23 cellular contexts compared by ENCODE assay signal in the genomic region with DNA sequence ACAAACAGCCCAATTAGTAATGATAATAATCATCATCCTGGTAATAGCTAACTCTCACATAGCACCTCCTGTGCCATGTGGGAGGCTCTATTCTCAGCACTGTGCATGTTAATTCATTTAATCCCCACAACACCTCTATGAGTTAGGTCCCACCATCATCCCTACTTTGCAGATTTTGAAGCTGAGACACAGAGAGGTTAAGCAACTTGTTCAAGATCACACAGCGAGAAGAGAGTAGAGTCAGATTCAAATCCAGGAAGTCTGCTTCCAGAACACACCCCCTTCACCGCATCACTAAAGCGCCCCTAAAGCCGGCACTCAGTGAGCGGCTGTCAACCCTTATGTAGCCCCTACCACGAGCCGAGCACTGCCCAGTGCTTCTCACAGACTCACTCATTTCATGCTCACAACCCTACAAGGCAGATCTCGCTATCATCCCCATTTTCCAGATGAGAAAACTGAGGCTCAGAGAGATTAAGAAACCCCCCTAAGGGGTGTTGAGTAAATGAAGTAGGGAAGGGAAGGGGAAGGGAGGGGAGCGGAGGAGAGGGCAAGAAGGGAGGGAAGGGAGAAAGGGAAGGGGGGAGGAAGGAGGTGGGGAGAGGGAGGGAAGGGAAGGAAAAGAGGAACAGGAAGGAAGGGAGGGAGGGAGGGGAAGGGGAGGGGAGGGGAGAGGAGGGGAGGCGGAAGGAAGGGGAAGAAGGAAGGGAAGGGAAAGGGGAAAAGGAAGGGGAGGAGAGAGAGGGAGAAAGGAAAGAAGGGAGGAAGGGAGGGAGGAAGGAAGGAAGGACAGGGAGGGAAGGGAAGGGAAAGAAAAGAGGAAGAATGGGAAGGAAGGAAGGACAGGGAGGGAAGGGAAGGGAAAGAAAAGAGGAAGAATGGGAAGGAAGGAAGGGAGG. TPM values are rescaled to one million over a fixed set of nuclear protein-coding genes. Genes with fewer than 3 reads are reported as not detected.
DNase-seq lines count a peak whose midpoint lies in the region; ATAC-seq, FAIRE-seq and TF ChIP-seq lines count a peak whose summit lies in the region.
"Had no signal": no experiment of that assay in that cellular context is flagged by ENCODE, and none has a peak within 500 bp of the region (broad histone marks: within the 10 kb centered on the region; RNA-seq: fewer than 3 reads in every experiment).

No MANE protein-coding gene starts in this region.

- H3K36me3 ChIP-seq in neutrophil (no peaks in the 10 kb centered on the region), A673 (ENCODE audit: insufficient read depth, low read length, poor library complexity, severe bottlenecking) (no peaks in the 10 kb centered on the region), hepatocyte (replicated peaks; ENCODE audit: insufficient read depth, low read depth) (no peaks in the 10 kb centered on the region)
- H3K36me3 ChIP-seq: HAP-1 had no signal

- H3K27me3 ChIP-seq in neutrophil (no peaks in the 10 kb centered on the region), A673 (replicated peaks; ENCODE audit: insufficient read depth, low read depth, low read length, poor library complexity) (no peaks in the 10 kb centered on the region), hepatocyte (no peaks in the 10 kb centered on the region)

- DNase-seq in A549 (ENCODE audit: low read depth in 1 of 2, low spot score in 1 of 2) (no peak), NCI-H69 (lab: John Stamatoyannopoulos, UW) (peak; percentile 66), A673 (ENCODE audit: low spot score) (no peak), hepatocyte (ENCODE audit: low spot score) (no peak), A172 (ENCODE audit: low spot score) (no peak)
- DNase-seq: 8988T; AML-193; CD4-positive, alpha-beta memory T cell; DMS53; Kasumi-1; NCI-H146; NCI-H1930; NCI-H774; SW 1271 had no signal

- no peaks in the 10 kb centered on the region for H4K20me1 ChIP-seq in hepatocyte (ENCODE audit: insufficient read depth, poor library complexity, severe bottlenecking)

- CTCF ChIA-PET in A549 (lab: Yijun Ruan, JAX) (interaction anchor here (0.6 to 17.6 kb wide), 11 partner anchors 6 to 267 kb away, joined by 3 to 416 read pairs (median 5); a partner anchor contains a TSS), A673 (lab: Charles Lee) (no interaction called here)

- ATAC-seq in A549 = no peak

- no peak for TF ChIP-seq RAD21 in A549 (conservative IDR thresholded peaks at IDR 0.05 in 1 of 2, IDR thresholded peaks at IDR 0.05 in 1 of 2)

- WGBS in A549 (ENCODE audit: missing lambda C conversion rate) = 94% methylated on average over 9 of the region's 10 CpGs
- 93% methylated on average over 9 of the region's 10 CpGs for WGBS in hepatocyte (ENCODE audit: low lambda C conversion rate, missing lambda C conversion rate)

- no peaks in the 10 kb centered on the region for H3K9me2 ChIP-seq in hepatocyte (replicated peaks; ENCODE audit: insufficient read depth)
- H3K9me2 ChIP-seq: SK-N-SH had no signal

- H3K4me2 ChIP-seq in A549 (no peak overlapping the region), hepatocyte (no peak overlapping the region)
- H3K4me2 ChIP-seq: GM23338, SK-N-SH had no signal

- no TSS peak for BruUV-seq in A673 (replicated peaks; lab: Mats Ljungman, UMichigan)

- POLR2A ChIA-PET in A549 (lab: Yijun Ruan, JAX) (interaction anchor here (1.0 to 1.5 kb wide), 3 partner anchors 13 to 21 kb away, joined by 3 to 5 read pairs (median 3); a partner anchor contains a TSS), A673 (lab: Charles Lee; ENCODE audit: low non-redundant PET) (no interaction called here)

- intact Hi-C loops in A673 (cut with micrococcal nuclease; ENCODE audit: unreplicated experiment) = no loop called here

- H2AFZ ChIP-seq in hepatocyte = no peak overlapping the region
- H2AFZ ChIP-seq: GM23338 had no signal

- no peak for TF ChIP-seq EP300 in A549 (IDR thresholded peaks at IDR 0.05)

- no peak for TF ChIP-seq POLR2A in A549 (IDR thresholded peaks at IDR 0.05; ENCODE audit: low read length)

- no peak for TF ChIP-seq CTCF in A549 (IDR thresholded peaks at IDR 0.05)
- no peak for TF ChIP-seq CTCF in neutrophil (IDR thresholded peaks at IDR 0.05)
- no peak for TF ChIP-seq CTCF in A673 (conservative IDR thresholded peaks at IDR 0.05; ENCODE audit: low read depth, low read length)
- TF ChIP-seq CTCF in hepatocyte (IDR thresholded peaks at IDR 0.05; ENCODE audit: poor library complexity) = no peak

- H3K4me1 ChIP-seq in A549 (peaks cover 20% of the 10 kb centered on the region), neutrophil (ENCODE audit: control insufficient read depth in 1 of 2, insufficient read depth in 1 of 2, low read depth in 1 of 2, low read length in 1 of 2) (peaks cover 4 to 5% of the 10 kb centered on the region in 2 experiments), A673 (ENCODE audit: insufficient read depth, low read length, poor library complexity, severe bottlenecking) (no peaks in the 10 kb centered on the region), hepatocyte (ENCODE audit: insufficient read depth) (no peaks in the 10 kb centered on the region)
- H3K4me1 ChIP-seq: HAP-1 had no signal

- no peak for FAIRE-seq in A549 (lab: Jason Lieb, UNC)
- FAIRE-seq: GM18507, RCC 7860 had no signal

- H3K4me3 ChIP-seq in A549 = no peak overlapping the region
- no peak overlapping the region for H3K4me3 ChIP-seq in neutrophil (ENCODE audit: low read depth in 1 of 2, low read length in 1 of 2)
- H3K4me3 ChIP-seq in A673 (ENCODE audit: low read depth, low read length, poor library complexity, severe bottlenecking) = no peak overlapping the region
- no peak overlapping the region for H3K4me3 ChIP-seq in hepatocyte
- H3K4me3 ChIP-seq: GM23338, HAP-1 had no signal

- H3K27ac ChIP-seq in A549 (peak overlapping the region in 1 of 2 experiments; percentile 55; a peak in 2 of 6 replicates), neutrophil (peak overlapping the region; percentile 20), A673 (ENCODE audit: low read depth, low read length, poor library complexity, severe bottlenecking) (no peak overlapping the region), hepatocyte (no peak overlapping the region)
- H3K27ac ChIP-seq: HL-60 had no signal

- H3K9me3 ChIP-seq in A549 (no peaks in the 10 kb centered on the region), neutrophil (no peaks in the 10 kb centered on the region), A673 (ENCODE audit: low read depth, low read length, poor library complexity, severe bottlenecking) (no peaks in the 10 kb centered on the region), hepatocyte (ENCODE audit: low read depth) (no peaks in the 10 kb centered on the region)
- H3K9me3 ChIP-seq: HAP-1, SK-N-SH had no signal

- no peaks in the 10 kb centered on the region for H3K79me2 ChIP-seq in hepatocyte

TF ChIP-seq in A549, 52 proteins besides CTCF, POLR2A, EP300 and RAD21:
- TF ChIP-seq KDM1A (IDR thresholded peaks at IDR 0.05; ENCODE audit: low read depth) = peak; percentile 36; the same call in 1 of the 2 replicates
- peak; percentile 71 for TF ChIP-seq ZFP36 (IDR thresholded peaks at IDR 0.05; ENCODE audit: borderline replicate concordance, partially characterized antibody)
- TF ChIP-seq ESRRA (IDR thresholded peaks at IDR 0.05; ENCODE audit: borderline replicate concordance, low read length) = no peak

RNA-seq across cellular contexts. Expression of a gene that starts 16.4 kb away (rescaled TPM):
- polyA plus RNA-seq in A549 (2011; rRNA removed) (147 and 210 TPM in 2 replicates), A549 (2017; fragmentation: RNase III; extraction: RNeasy Plus Mini Kit Qiagen cat#74134 plus additional on column Dnase treatment) (564 to 580 TPM (median 566 TPM) in 3 replicates), hepatocyte (379 and 381 TPM in 2 replicates)
- polyA plus RNA-seq in A549 (2012; cell fraction: cytosol; rRNA removed) = 395 and 483 TPM in 2 replicates
- 319 and 362 TPM in 2 replicates for polyA plus RNA-seq in A549 (2012; cell fraction: nucleus; rRNA removed)
- 203 and 214 TPM in 2 replicates for polyA minus RNA-seq in A549 (2011; rRNA and poly(A)+ RNA removed)
- total RNA-seq in A673 (2021) (170 and 187 TPM in 2 replicates), hepatocyte (68.4 and 80.1 TPM in 2 replicates)
- 67.5 and 98.5 TPM in 2 replicates for total RNA-seq in A172 (2014; rRNA removed; shearing (Covaris generic))

RNA-seq across cellular contexts. Expression of a gene that starts 22.0 kb away (rescaled TPM):
- 7.4 and 7.6 TPM in 2 replicates for polyA plus RNA-seq in A549 (2011; rRNA removed)
- polyA plus RNA-seq in A549 (2012; cell fraction: cytosol; rRNA removed) = 10.5 and 14.5 TPM in 2 replicates
- polyA plus RNA-seq in A549 (2012; cell fraction: nucleus; rRNA removed) = 33.4 and 45.5 TPM in 2 replicates
- 6.3 to 7.0 TPM (median 6.4 TPM) in 3 replicates for polyA plus RNA-seq in A549 (2017; fragmentation: RNase III; extraction: RNeasy Plus Mini Kit Qiagen cat#74134 plus additional on column Dnase treatment)
- polyA minus RNA-seq in A549 (2011; rRNA and poly(A)+ RNA removed) = 9.5 and 15.0 TPM in 2 replicates
- total RNA-seq in A673 (2021) = 7.5 and 7.9 TPM in 2 replicates
- 5.3 and 5.9 TPM in 2 replicates for total RNA-seq in hepatocyte
- 11.2 and 20.8 TPM in 2 replicates for polyA plus RNA-seq in hepatocyte
- 1.8 and 2.5 TPM in 2 replicates for total RNA-seq in A172 (2014; rRNA removed; shearing (Covaris generic))

RNA-seq across cellular contexts. Expression of a gene that starts 22.4 kb away (rescaled TPM):
- polyA plus RNA-seq in A549 (2011; rRNA removed) (2.3 and 2.9 TPM in 2 replicates), A549 (2017; fragmentation: RNase III; extraction: RNeasy Plus Mini Kit Qiagen cat#74134 plus additional on column Dnase treatment) (2.5 to 4.4 TPM (median 2.9 TPM) in 3 replicates), hepatocyte (0.51 and 1.3 TPM in 2 replicates)
- 4.2 and 4.7 TPM in 2 replicates for polyA plus RNA-seq in A549 (2012; cell fraction: cytosol; rRNA removed)
- 2.8 and 4.1 TPM in 2 replicates for polyA plus RNA-seq in A549 (2012; cell fraction: nucleus; rRNA removed)
- polyA minus RNA-seq in A549 (2011; rRNA and poly(A)+ RNA removed) = 4.4 and 4.7 TPM in 2 replicates
- total RNA-seq in A673 (2021) (0.50 TPM in 1 of 2 replicates, not detected in the other), hepatocyte (not detected in 2 replicates)
- total RNA-seq in A172 (2014; rRNA removed; shearing (Covaris generic)) = not detected in 2 replicates
- total RNA-seq: CD4-positive, alpha-beta memory T cell; Daoy; G401; GM23338 had no signal
- polyA plus RNA-seq: CD4-positive, alpha-beta memory T cell; GM23338 had no signal

RNA-seq across cellular contexts. Expression of a gene that starts 49.6 kb away (rescaled TPM):
- polyA plus RNA-seq in A549 (2011; rRNA removed) (200 and 270 TPM in 2 replicates), A549 (2017; fragmentation: RNase III; extraction: RNeasy Plus Mini Kit Qiagen cat#74134 plus additional on column Dnase treatment) (280 to 318 TPM (median 302 TPM) in 3 replicates), hepatocyte (278 and 288 TPM in 2 replicates)
- polyA plus RNA-seq in A549 (2012; cell fraction: cytosol; rRNA removed) = 203 and 269 TPM in 2 replicates
- polyA plus RNA-seq in A549 (2012; cell fraction: nucleus; rRNA removed) = 238 and 248 TPM in 2 replicates
- polyA minus RNA-seq in A549 (2011; rRNA and poly(A)+ RNA removed) = 222 and 240 TPM in 2 replicates
- total RNA-seq in A673 (2021) (197 and 200 TPM in 2 replicates), hepatocyte (164 and 179 TPM in 2 replicates)
- 64.2 and 71.5 TPM in 2 replicates for total RNA-seq in A172 (2014; rRNA removed; shearing (Covaris generic))

RNA-seq across cellular contexts. Expression of a gene that starts 51.7 kb away (rescaled TPM):
- polyA plus RNA-seq in A549 (2011; rRNA removed) (2.6 and 3.4 TPM in 2 replicates), A549 (2017; fragmentation: RNase III; extraction: RNeasy Plus Mini Kit Qiagen cat#74134 plus additional on column Dnase treatment) (5.8 to 6.8 TPM (median 6.3 TPM) in 3 replicates), hepatocyte (2.1 and 2.7 TPM in 2 replicates)
- polyA plus RNA-seq in A549 (2012; cell fraction: cytosol; rRNA removed) = 4.9 and 6.7 TPM in 2 replicates
- 17.0 and 20.5 TPM in 2 replicates for polyA plus RNA-seq in A549 (2012; cell fraction: nucleus; rRNA removed)
- 5.4 and 8.1 TPM in 2 replicates for polyA minus RNA-seq in A549 (2011; rRNA and poly(A)+ RNA removed)
- total RNA-seq in A673 (2021) (10.4 and 11.4 TPM in 2 replicates), hepatocyte (0.40 and 1.00 TPM in 2 replicates)
- total RNA-seq in A172 (2014; rRNA removed; shearing (Covaris generic)) = not detected in 2 replicates
- total RNA-seq: Daoy had no signal
- polyA plus RNA-seq: CD4-positive, alpha-beta memory T cell had no signal
